Comparison of ENCODE assay signal across 9 cellular contexts in genomic region chr2:54966165-54966819, GRCh38.
DNase-seq lines count a peak whose midpoint lies in the region; ATAC-seq and TF ChIP-seq lines count a peak whose summit lies in the region.
"Had no signal": no experiment of that assay in that cellular context is flagged by ENCODE, and none has a peak within 500 bp of the region (broad histone marks: within the 10 kb centered on the region; RNA-seq: fewer than 3 reads in every experiment).

No MANE protein-coding gene starts in this region.

- no peak for TF ChIP-seq CTCF in mucosa of descending colon (IDR thresholded peaks at IDR 0.05)

- H3K4me1 ChIP-seq in mucosa of descending colon (ENCODE audit: low read depth), result peaks cover 4% of the 10 kb centered on the region

- no peaks in the 10 kb centered on the region for H3K9me3 ChIP-seq in mucosa of descending colon

- no peak overlapping the region for H3K4me3 ChIP-seq in mucosa of descending colon

- ATAC-seq in mucosa of descending colon, result peak; percentile 66

- DNase-seq in EL (peak; percentile 31), M059J (ENCODE audit: low read depth) (peak; percentile 57), cerebellar nuclear complex (lab: John Stamatoyannopoulos, UW) (peak; percentile 26 to 54), mucosa of descending colon (peak in 1 of 3 donors; percentile 19), HCEC 1CT (no peak), HUDEP-2 (lab: John Stamatoyannopoulos, UW; ENCODE audit: unreplicated experiment in 76 of 76) (no peak), NCI-H446 (lab: John Stamatoyannopoulos, UW) (no peak), middle frontal gyrus (ENCODE audit: extremely low spot score, low spot score) (no peak)
- DNase-seq: NCI-H2029 treated with DMSO at 0.1 percent for 48 hours had no signal

- no peaks in the 10 kb centered on the region for H3K36me3 ChIP-seq in mucosa of descending colon (ENCODE audit: low read depth)

- intact Hi-C loops in mucosa of descending colon (cut with DNase I, micrococcal nuclease), result no loop called here

Comparison
In these comparisons a context has a peak if more than half of its experiments do, and no peak if none do; other contexts are left out.
1. DNase-seq: peak in EL (single experiment), M059J (single experiment) and cerebellar nuclear complex (2 of 2); none in HCEC 1CT (single experiment), HUDEP-2 (0 of 76), NCI-H446 (0 of 2) and middle frontal gyrus (single experiment).